In genomic region chr7:151631968-151632749, GRCh38 we compare ENCODE assay signal across 8 cellular contexts.
DNase-seq lines count a peak whose midpoint lies in the region; ATAC-seq, FAIRE-seq and TF ChIP-seq lines count a peak whose summit lies in the region.

No MANE protein-coding gene starts in this region.

- ATAC-seq in GM21381 (IDR thresholded peaks at IDR 0.05; ENCODE audit: unreplicated experiment) (peak; percentile 67), Panc1 (peak; percentile 93)
- ATAC-seq in natural killer cell treated with Interleukin-12 subunit alpha and Interleukin-12 subunit beta and Interleukin-15 and Interleukin-18, amount 100 ng/mL, for 72 hours = peak; percentile 91 to 94

- POLR2A ChIA-PET in Panc1 (lab: Charles Lee) = interaction anchor here (0.5 to 0.9 kb wide), 2 partner anchors 23 to 127 kb away, joined by 3 read pairs; no protein-coding TSS in a partner anchor

- H3K36me3 ChIP-seq in Panc1 (ENCODE audit: control insufficient read depth, insufficient read depth, low read length) = peaks cover 4% of the 10 kb centered on the region

- no TSS peak for BruUV-seq in Panc1 (replicated peaks; lab: Mats Ljungman, UMichigan)

- in situ Hi-C loops in Panc1 (cut with HindIII; ENCODE audit: low pct_unique_long_range_greater_than_20kb, low sequenced_read_pairs) = no loop called here

- no peaks in the 10 kb centered on the region for H3K9me3 ChIP-seq in Panc1 (ENCODE audit: control insufficient read depth, insufficient read depth, low read depth, low read length)

- no peaks in the 10 kb centered on the region for H3K9me3 Mint-ChIP-seq in natural killer cell treated with Interleukin-12 subunit alpha and Interleukin-12 subunit beta and Interleukin-15 and Interleukin-18, amount 100 ng/mL, for 72 hours
- H3K9me3 Mint-ChIP-seq in stimulated activated naive CD8-positive, alpha-beta T cell treated with anti-CD3 and anti-CD28 coated beads, Interleukin-15, Interleukin-2, amounts not matched to agents 100 ng/mL and 50 ng/mL, for 24 hours = no peaks in the 10 kb centered on the region

- TF ChIP-seq CTCF in Panc1 (IDR thresholded peaks at IDR 0.05) (peak; percentile 88), fibroblast of mammary gland (conservative IDR thresholded peaks at IDR 0.05; ENCODE audit: control insufficient read depth, insufficient read depth, low read depth, low read length) (no peak)

- peak overlapping the region; percentile 99 for H3K4me3 Mint-ChIP-seq in natural killer cell treated with Interleukin-12 subunit alpha and Interleukin-12 subunit beta and Interleukin-15 and Interleukin-18, amount 100 ng/mL, for 72 hours
- peak overlapping the region; percentile 96 for H3K4me3 Mint-ChIP-seq in stimulated activated naive CD8-positive, alpha-beta T cell treated with anti-CD3 and anti-CD28 coated beads, Interleukin-15, Interleukin-2, amounts not matched to agents 100 ng/mL and 50 ng/mL, for 24 hours

- no peaks in the 10 kb centered on the region for H3K27me3 ChIP-seq in Panc1 (ENCODE audit: control insufficient read depth, insufficient read depth, low read length)

- H3K4me3 ChIP-seq in Panc1 (ENCODE audit: low read depth in 2 of 2, low read length in 2 of 2) (peak overlapping the region; percentile 93 to 95), fibroblast of mammary gland (ENCODE audit: control insufficient read depth, low read depth, low read length) (peak overlapping the region; percentile 86)

- H3K27ac ChIP-seq in Panc1 (ENCODE audit: low read length) = peak overlapping the region; percentile 72

- peaks cover 22 to 23% of the 10 kb centered on the region in 2 donors for H3K4me1 Mint-ChIP-seq in natural killer cell treated with Interleukin-12 subunit alpha and Interleukin-12 subunit beta and Interleukin-15 and Interleukin-18, amount 100 ng/mL, for 72 hours (ENCODE audit: low read depth in 2 of 2)
- H3K4me1 Mint-ChIP-seq in stimulated activated naive CD8-positive, alpha-beta T cell treated with anti-CD3 and anti-CD28 coated beads, Interleukin-15, Interleukin-2, amounts not matched to agents 100 ng/mL and 50 ng/mL, for 24 hours (ENCODE audit: low read depth) = peaks cover 29% of the 10 kb centered on the region

- FAIRE-seq in HTR-8/SVneo (lab: Jason Lieb, UNC) = no peak

- H3K27me3 Mint-ChIP-seq in natural killer cell treated with Interleukin-12 subunit alpha and Interleukin-12 subunit beta and Interleukin-15 and Interleukin-18, amount 100 ng/mL, for 72 hours = no peaks in the 10 kb centered on the region
- no peaks in the 10 kb centered on the region for H3K27me3 Mint-ChIP-seq in stimulated activated naive CD8-positive, alpha-beta T cell treated with anti-CD3 and anti-CD28 coated beads, Interleukin-15, Interleukin-2, amounts not matched to agents 100 ng/mL and 50 ng/mL, for 24 hours

- peaks cover 5% of the 10 kb centered on the region for H3K36me3 Mint-ChIP-seq in natural killer cell treated with Interleukin-12 subunit alpha and Interleukin-12 subunit beta and Interleukin-15 and Interleukin-18, amount 100 ng/mL, for 72 hours
- no peaks in the 10 kb centered on the region for H3K36me3 Mint-ChIP-seq in stimulated activated naive CD8-positive, alpha-beta T cell treated with anti-CD3 and anti-CD28 coated beads, Interleukin-15, Interleukin-2, amounts not matched to agents 100 ng/mL and 50 ng/mL, for 24 hours (ENCODE audit: low read depth)

- peaks cover 27% of the 10 kb centered on the region for H3K4me1 ChIP-seq in Panc1 (ENCODE audit: control insufficient read depth, insufficient read depth, low read length)

- DNase-seq in DMS153 treated with DMSO at 0.1 percent for 48 hours (lab: John Stamatoyannopoulos, UW; ENCODE audit: unreplicated experiment) (peak; percentile 85), HTR-8/SVneo (ENCODE audit: insufficient read length, low spot score) (peak; percentile 65), Panc1 (ENCODE audit: low read depth, low spot score) (no peak), fibroblast of mammary gland (ENCODE audit: low read depth) (peak; percentile 61)
- DNase-seq in activated T-helper 1 cell treated with anti-CD3 and anti-CD28 coated beads, Interleukin-2, amount 50 U/mL, for 16 hours (ENCODE audit: low read depth in 1 of 2, low spot score in 1 of 2) = peak; percentile 76 to 88
- peak; percentile 95 for DNase-seq in natural killer cell treated with Interleukin-12 subunit alpha and Interleukin-12 subunit beta and Interleukin-15 and Interleukin-18, amount 100 ng/mL, for 72 hours (ENCODE audit: low spot score)

- intact Hi-C loops in Panc1 (cut with micrococcal nuclease; ENCODE audit: unreplicated experiment) = no loop called here

- CTCF ChIA-PET in Panc1 (lab: Charles Lee) = interaction anchor here (0.7 kb wide), 1 partner anchor 9 kb away, joined by 3 read pairs; no protein-coding TSS in a partner anchor

- peak overlapping the region; percentile 98 to 100 for H3K27ac Mint-ChIP-seq in natural killer cell treated with Interleukin-12 subunit alpha and Interleukin-12 subunit beta and Interleukin-15 and Interleukin-18, amount 100 ng/mL, for 72 hours
- peak overlapping the region; percentile 98 for H3K27ac Mint-ChIP-seq in stimulated activated naive CD8-positive, alpha-beta T cell treated with anti-CD3 and anti-CD28 coated beads, Interleukin-15, Interleukin-2, amounts not matched to agents 100 ng/mL and 50 ng/mL, for 24 hours
